9 cellular contexts compared by ENCODE assay signal in genomic region chr3:131386429-131386926, GRCh38. TPM values are rescaled to one million over a fixed set of nuclear protein-coding genes. Genes with fewer than 3 reads are reported as not detected.
DNase-seq lines count a peak whose midpoint lies in the region; ATAC-seq and TF ChIP-seq lines count a peak whose summit lies in the region.
"Had no signal": no experiment of that assay in that cellular context is flagged by ENCODE, and none has a peak within 500 bp of the region (broad histone marks: within the 10 kb centered on the region; RNA-seq: fewer than 3 reads in every experiment).

No MANE protein-coding gene starts in this region.

- H3K36me3 ChIP-seq in upper lobe of right lung = peaks cover 9% of the 10 kb centered on the region

- peak overlapping the region; percentile 80 for H3K27ac ChIP-seq in upper lobe of right lung

- intact Hi-C loops in dendritic cell treated with granulocyte-macrophage colony-stimulating factor and Interleukin-4, amounts not matched to agents 40 ng/mL and 50 ng/mL, for 4 days (cut with micrococcal nuclease) = loop anchor here (1.0 to 2.0 kb wide), 3 partner anchors 16 to 116 kb away; partner anchors contain the start of gene MRPL3
- intact Hi-C loops in upper lobe of right lung (cut with DNase I) = no loop called here

- H3K27me3 ChIP-seq in upper lobe of right lung = no peaks in the 10 kb centered on the region

- peaks cover 58% of the 10 kb centered on the region for H3K4me1 ChIP-seq in upper lobe of right lung

- TF ChIP-seq CTCF in upper lobe of right lung (IDR thresholded peaks at IDR 0.05) (no peak), mesothelial cell of epicardium (IDR thresholded peaks at IDR 0.05; ENCODE audit: unreplicated experiment) (no peak)

- H3K4me1 Mint-ChIP-seq in activated T-cell treated with anti-CD3 and anti-CD28 coated beads, Interleukin-2, amount 50 U/mL, for 72 hours (ENCODE audit: low read depth) = peaks cover 29% of the 10 kb centered on the region
- peaks cover 23% of the 10 kb centered on the region for H3K4me1 Mint-ChIP-seq in activated T-cell treated with anti-CD3 and anti-CD28 coated beads, Interleukin-2, amount 50 U/mL, for 4 hours (ENCODE audit: low read depth)
- H3K4me1 Mint-ChIP-seq in dendritic cell treated with granulocyte-macrophage colony-stimulating factor and Interleukin-4, amounts not matched to agents 40 ng/mL and 50 ng/mL, for 4 days (ENCODE audit: low read depth) = peaks cover 74% of the 10 kb centered on the region
- peaks cover 8% of the 10 kb centered on the region for H3K4me1 Mint-ChIP-seq in mesothelial cell of epicardium

- no peaks in the 10 kb centered on the region for H3K9me3 ChIP-seq in upper lobe of right lung

- H3K27me3 Mint-ChIP-seq in activated T-cell treated with anti-CD3 and anti-CD28 coated beads, Interleukin-2, amount 50 U/mL, for 72 hours (ENCODE audit: low read depth) = no peaks in the 10 kb centered on the region
- H3K27me3 Mint-ChIP-seq in activated T-cell treated with anti-CD3 and anti-CD28 coated beads, Interleukin-2, amount 50 U/mL, for 4 hours (ENCODE audit: low read depth) = no peaks in the 10 kb centered on the region
- no peaks in the 10 kb centered on the region for H3K27me3 Mint-ChIP-seq in dendritic cell treated with granulocyte-macrophage colony-stimulating factor and Interleukin-4, amounts not matched to agents 40 ng/mL and 50 ng/mL, for 4 days
- H3K27me3 Mint-ChIP-seq in mesothelial cell of epicardium (ENCODE audit: low read depth) = no peaks in the 10 kb centered on the region

- no peaks in the 10 kb centered on the region for H3K9me3 Mint-ChIP-seq in activated T-cell treated with anti-CD3 and anti-CD28 coated beads, Interleukin-2, amount 50 U/mL, for 72 hours
- H3K9me3 Mint-ChIP-seq in activated T-cell treated with anti-CD3 and anti-CD28 coated beads, Interleukin-2, amount 50 U/mL, for 4 hours = no peaks in the 10 kb centered on the region
- H3K9me3 Mint-ChIP-seq in dendritic cell treated with granulocyte-macrophage colony-stimulating factor and Interleukin-4, amounts not matched to agents 40 ng/mL and 50 ng/mL, for 4 days = no peaks in the 10 kb centered on the region
- no peaks in the 10 kb centered on the region for H3K9me3 Mint-ChIP-seq in mesothelial cell of epicardium

- peak overlapping the region; percentile 10 to 52 for H3K4me3 Mint-ChIP-seq in activated T-cell treated with anti-CD3 and anti-CD28 coated beads, Interleukin-2, amount 50 U/mL, for 72 hours
- H3K4me3 Mint-ChIP-seq in activated T-cell treated with anti-CD3 and anti-CD28 coated beads, Interleukin-2, amount 50 U/mL, for 4 hours = no peak overlapping the region
- peak overlapping the region; percentile 61 for H3K4me3 Mint-ChIP-seq in dendritic cell treated with granulocyte-macrophage colony-stimulating factor and Interleukin-4, amounts not matched to agents 40 ng/mL and 50 ng/mL, for 4 days
- no peak overlapping the region for H3K4me3 Mint-ChIP-seq in mesothelial cell of epicardium

- peak; percentile 12 to 26 for ATAC-seq in activated T-cell treated with anti-CD3 and anti-CD28 coated beads, Interleukin-2, amount 50 U/mL, for 72 hours (replicated peaks in 1 of 2)
- ATAC-seq in activated T-cell treated with anti-CD3 and anti-CD28 coated beads, Interleukin-2, amount 50 U/mL, for 4 hours = no peak
- peak; percentile 88 for ATAC-seq in upper lobe of right lung
- ATAC-seq in activated CD4-positive, CD25-positive, alpha-beta regulatory T cell treated with anti-CD3 and anti-CD28 coated beads, Interleukin-2, amount 50 U/mL, for 24 hours = no peak

- H3K4me3 ChIP-seq in upper lobe of right lung = no peak overlapping the region

- H3K27ac Mint-ChIP-seq in activated T-cell treated with anti-CD3 and anti-CD28 coated beads, Interleukin-2, amount 50 U/mL, for 72 hours = peak overlapping the region; percentile 18
- H3K27ac Mint-ChIP-seq in dendritic cell treated with granulocyte-macrophage colony-stimulating factor and Interleukin-4, amounts not matched to agents 40 ng/mL and 50 ng/mL, for 4 days = peak overlapping the region; percentile 96
- no peak overlapping the region for H3K27ac Mint-ChIP-seq in mesothelial cell of epicardium

- DNase-seq in activated T-cell treated with anti-CD3 and anti-CD28 coated beads, Interleukin-2, amount 50 U/mL, for 72 hours = no peak
- no peak for DNase-seq in activated T-cell treated with anti-CD3 and anti-CD28 coated beads, Interleukin-2, amount 50 U/mL, for 4 hours
- DNase-seq in midbrain (lab: John Stamatoyannopoulos, UW) (peak; percentile 36), upper lobe of right lung (peak; percentile 88), mesothelial cell of epicardium (ENCODE audit: low spot score in 2 of 2, unreplicated experiment in 2 of 2) (no peak), SW480 (ENCODE audit: low spot score) (no peak)
- DNase-seq: SHP77 treated with DMSO at 0.1 percent for 48 hours had no signal

- peaks cover 0 to 8% of the 10 kb centered on the region in 2 donors for H3K36me3 Mint-ChIP-seq in activated T-cell treated with anti-CD3 and anti-CD28 coated beads, Interleukin-2, amount 50 U/mL, for 72 hours (ENCODE audit: insufficient read depth in 2 of 2)
- peaks cover 12% of the 10 kb centered on the region for H3K36me3 Mint-ChIP-seq in activated T-cell treated with anti-CD3 and anti-CD28 coated beads, Interleukin-2, amount 50 U/mL, for 4 hours (ENCODE audit: insufficient read depth)
- peaks cover 51% of the 10 kb centered on the region for H3K36me3 Mint-ChIP-seq in dendritic cell treated with granulocyte-macrophage colony-stimulating factor and Interleukin-4, amounts not matched to agents 40 ng/mL and 50 ng/mL, for 4 days (ENCODE audit: low read depth)
- peaks cover 5% of the 10 kb centered on the region for H3K36me3 Mint-ChIP-seq in mesothelial cell of epicardium

RNA-seq across cellular contexts. Expression of gene NUDT16, which starts 4.9 kb away (rescaled TPM):
- 1 to 10 TPM; 8.8 to 9.3 TPM for total RNA-seq in activated T-cell treated with anti-CD3 and anti-CD28 coated beads, Interleukin-2, amount 50 U/mL, for 72 hours
- total RNA-seq in activated T-cell treated with anti-CD3 and anti-CD28 coated beads, Interleukin-2, amount 50 U/mL, for 4 hours = 1 to 10 TPM; 2.7 to 3.6 (median 3.5) TPM
- total RNA-seq in upper lobe of right lung (47.2 TPM), mesothelial cell of epicardium (17.2 to 17.4 TPM (median 17.3 TPM) in 3 replicates)

Comparison
In these comparisons a context has a peak if more than half of its experiments do, and no peak if none do; other contexts are left out.
1. ATAC-seq: peak in activated T-cell treated with anti-CD3 and anti-CD28 coated beads, Interleukin-2, amount 50 U/mL, for 72 hours (2 of 2) and upper lobe of right lung (single experiment); none in activated T-cell treated with anti-CD3 and anti-CD28 coated beads, Interleukin-2, amount 50 U/mL, for 4 hours (0 of 2) and activated CD4-positive, CD25-positive, alpha-beta regulatory T cell treated with anti-CD3 and anti-CD28 coated beads, Interleukin-2, amount 50 U/mL, for 24 hours (0 of 2).
2. H3K4me3 Mint-ChIP-seq: peak in activated T-cell treated with anti-CD3 and anti-CD28 coated beads, Interleukin-2, amount 50 U/mL, for 72 hours (2 of 2) and dendritic cell treated with granulocyte-macrophage colony-stimulating factor and Interleukin-4, amounts not matched to agents 40 ng/mL and 50 ng/mL, for 4 days (single experiment); none in activated T-cell treated with anti-CD3 and anti-CD28 coated beads, Interleukin-2, amount 50 U/mL, for 4 hours (single experiment) and mesothelial cell of epicardium (single experiment).
3. DNase-seq: peak in midbrain (single experiment) and upper lobe of right lung (single experiment); none in activated T-cell treated with anti-CD3 and anti-CD28 coated beads, Interleukin-2, amount 50 U/mL, for 72 hours (0 of 2), activated T-cell treated with anti-CD3 and anti-CD28 coated beads, Interleukin-2, amount 50 U/mL, for 4 hours (single experiment), mesothelial cell of epicardium (0 of 2) and SW480 (single experiment).